Comparison of ENCODE assay signal across 3 cellular contexts in genomic region chr7:1584700-1585099, GRCh38.
TF ChIP-seq lines count a peak whose summit lies in the region.

No MANE protein-coding gene starts in this region.

TF ChIP-seq in SK-N-SH, 30 proteins besides CTCF, POLR2A, EP300 and RAD21 (continued from another document):
- TF ChIP-seq USF2 (IDR thresholded peaks at IDR 0.05; ENCODE audit: borderline replicate concordance, low read depth, low read length) (no peak), EZH2phosphoT487 (IDR thresholded peaks at IDR 0.05; ENCODE audit: borderline replicate concordance, low read depth) (no peak), RFX5 (IDR thresholded peaks at IDR 0.05; ENCODE audit: low read length) (no peak), NFIC (IDR thresholded peaks at IDR 0.05; ENCODE audit: borderline replicate concordance) (no peak), TEAD4 (IDR thresholded peaks at IDR 0.05; ENCODE audit: borderline replicate concordance, insufficient read depth) (no peak), RCOR1 (IDR thresholded peaks at IDR 0.05; ENCODE audit: low read length) (no peak), REST (IDR thresholded peaks at IDR 0.05; ENCODE audit: low read depth, low read length) (no peak), RXRA (IDR thresholded peaks at IDR 0.05; ENCODE audit: borderline replicate concordance, low read depth) (no peak), GABPA (IDR thresholded peaks at IDR 0.05; ENCODE audit: low read depth) (no peak), FOSL2 (IDR thresholded peaks at IDR 0.05; ENCODE audit: borderline replicate concordance, low read depth) (no peak), NRF1 (IDR thresholded peaks at IDR 0.05; ENCODE audit: low read depth, low read length) (no peak), ELF1 (IDR thresholded peaks at IDR 0.05) (no peak), SIN3A (IDR thresholded peaks at IDR 0.05; ENCODE audit: borderline replicate concordance, low read depth, low read length) (no peak)

TF ChIP-seq in SK-N-SH treated with all-trans-retinoic acid at 6 μM for 48 hours, 23 proteins besides CTCF, POLR2A, EP300 and RAD21 (continued from another document):
- TF ChIP-seq ZNF8 (CRISPR knock-in tag; IDR thresholded peaks at IDR 0.05): no peak
- no peak for TF ChIP-seq ISL1 (CRISPR knock-in tag; IDR thresholded peaks at IDR 0.05)
- no peak for TF ChIP-seq SNAI2 (CRISPR knock-in tag; IDR thresholded peaks at IDR 0.05)
- TF ChIP-seq CSDC2 (CRISPR knock-in tag; IDR thresholded peaks at IDR 0.05): no peak
- TF ChIP-seq ZFP3 (CRISPR knock-in tag; IDR thresholded peaks at IDR 0.05): no peak
- no peak for TF ChIP-seq ARNTL (CRISPR knock-in tag; IDR thresholded peaks at IDR 0.05; ENCODE audit: borderline replicate concordance, low read depth)
- no peak for TF ChIP-seq BACH2 (CRISPR knock-in tag; IDR thresholded peaks at IDR 0.05; ENCODE audit: borderline replicate concordance)
- TF ChIP-seq CREB5 (CRISPR knock-in tag; IDR thresholded peaks at IDR 0.05; ENCODE audit: low read depth): no peak
- no peak for TF ChIP-seq ZFP30 (CRISPR knock-in tag; IDR thresholded peaks at IDR 0.05)
- TF ChIP-seq ZC3H10 (CRISPR knock-in tag; IDR thresholded peaks at IDR 0.05): no peak
- no peak for TF ChIP-seq TSHZ2 (CRISPR knock-in tag; IDR thresholded peaks at IDR 0.05)
- TF ChIP-seq ESRRG (CRISPR knock-in tag; IDR thresholded peaks at IDR 0.05): no peak
TF ChIP-seq in SK-N-SH treated with all-trans-retinoic acid at 6 μM for 48 hours: peak in this region for 0.

TF ChIP-seq in WTC11, 78 proteins besides CTCF, POLR2A, EP300 and RAD21 (continued from another document):
- no peak for TF ChIP-seq EMX1 (CRISPR knock-in tag; IDR thresholded peaks at IDR 0.05)
- TF ChIP-seq FOXJ3 (CRISPR knock-in tag; IDR thresholded peaks at IDR 0.05; ENCODE audit: borderline replicate concordance): no peak
- TF ChIP-seq ZNF671 (CRISPR knock-in tag; IDR thresholded peaks at IDR 0.05): no peak
- no peak for TF ChIP-seq SP1 (CRISPR knock-in tag; conservative IDR thresholded peaks at IDR 0.05)
- no peak for TF ChIP-seq ZBTB43 (CRISPR knock-in tag; IDR thresholded peaks at IDR 0.05)
